In the genomic region with DNA sequence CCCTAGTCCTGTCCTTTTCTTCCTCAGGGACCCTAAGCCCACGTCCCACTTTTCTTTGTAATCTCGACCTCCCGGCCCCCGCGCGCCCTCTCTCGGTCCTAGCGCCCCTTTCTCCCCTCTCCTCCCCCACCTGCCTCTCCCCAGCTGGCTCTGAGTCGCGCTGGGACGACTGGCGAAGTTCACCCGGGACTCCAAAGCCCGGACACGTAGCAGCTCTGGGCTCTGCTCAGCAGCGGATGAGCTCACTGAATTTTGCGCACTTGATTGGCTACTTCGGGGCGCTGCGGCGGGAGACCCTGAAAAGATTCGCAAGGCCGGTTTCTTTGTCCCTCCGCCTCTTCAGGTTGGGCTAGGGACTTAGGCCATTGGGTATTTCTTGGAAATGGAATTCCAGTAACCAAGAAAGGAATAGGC, we compare ENCODE assay signal across 8 cellular contexts. TPM values are rescaled to one million over a fixed set of nuclear protein-coding genes. Genes with fewer than 3 reads are reported as not detected.
DNase-seq lines count a peak whose midpoint lies in the region; ATAC-seq and TF ChIP-seq lines count a peak whose summit lies in the region.

No MANE protein-coding gene starts in this region.

- H2AFZ ChIP-seq in trophoblast cell (ENCODE audit: insufficient read depth, low read length, poor library complexity): peak overlapping the region; percentile 53

- H3K9me3 ChIP-seq in heart left ventricle: no peaks in the 10 kb centered on the region
- no peaks in the 10 kb centered on the region for H3K9me3 ChIP-seq in trophoblast cell (ENCODE audit: insufficient read depth, low read depth, low read length)

- H3K27me3 ChIP-seq in heart left ventricle (peaks cover 0 to 56% (median 11%) of the 10 kb centered on the region in 9 donors), trophoblast cell (ENCODE audit: insufficient read depth, low read length) (no peaks in the 10 kb centered on the region)

- no peak overlapping the region for H3K27ac Mint-ChIP-seq in T-helper 1 cell treated with Interleukin-12 subunit alpha and Interleukin-12 subunit beta and Interleukin-4 antibody, amounts not matched to agents 30 μg/mL and 1 μg/mL, for 36 hours

- no peak overlapping the region for H2AK5ac ChIP-seq in trophoblast cell (ENCODE audit: low read length)

- peak overlapping the region in 10 of 12 donors; percentile 9 to 45 (median 35) for H3K4me3 ChIP-seq in heart left ventricle
- no peak overlapping the region for H3K4me3 ChIP-seq in trophoblast cell (ENCODE audit: low read depth, low read length)

- H2BK120ac ChIP-seq in trophoblast cell (ENCODE audit: insufficient read depth, low read length, poor library complexity): no peak overlapping the region

- H2BK12ac ChIP-seq in trophoblast cell (ENCODE audit: low read length): no peak overlapping the region

- CTCF ChIA-PET in HEK293T (lab: Yijun Ruan, JAX): no interaction called here

- WGBS in heart left ventricle, 4 donors: 1% methylated on average over 24 of the region's 24 CpGs
- no CpG with 5 or more reads among the region's 24 CpGs for WGBS in trophoblast cell (ENCODE audit: extremely low coverage, insufficient coverage, insufficient read length)

- no peak overlapping the region for H4K91ac ChIP-seq in trophoblast cell (ENCODE audit: low read depth, low read length)

- peak overlapping the region; percentile 78 for H3K4me2 ChIP-seq in trophoblast cell (ENCODE audit: low read length)

- POLR2A ChIA-PET in HEK293T (lab: Yijun Ruan, JAX): no interaction called here

- intact Hi-C loops in heart left ventricle (cut with DNase I): no loop called here

- H3K36me3 ChIP-seq in heart left ventricle: no peaks in the 10 kb centered on the region
- no peaks in the 10 kb centered on the region for H3K36me3 ChIP-seq in trophoblast cell (ENCODE audit: control insufficient read depth in 1 of 2, insufficient read depth in 2 of 2, low read length in 2 of 2)

- no peak overlapping the region for H3K14ac ChIP-seq in trophoblast cell (ENCODE audit: low read length)

- no peak for TF ChIP-seq CTCF in heart left ventricle (IDR thresholded peaks at IDR 0.05)

- H3K4me1 ChIP-seq in heart left ventricle (peaks cover 0 to 13% (median 5%) of the 10 kb centered on the region in 12 donors), trophoblast cell (ENCODE audit: control insufficient read depth in 1 of 2, insufficient read depth in 2 of 2, low read length in 2 of 2) (peaks cover 3% of the 10 kb centered on the region in 2 experiments)

- H4K8ac ChIP-seq in trophoblast cell (ENCODE audit: low read depth, low read length): no peak overlapping the region

- peak; percentile 87 for ATAC-seq in HG03095 (IDR thresholded peaks at IDR 0.05; ENCODE audit: unreplicated experiment)
- peak; percentile 51 to 96 (median 92) for ATAC-seq in heart left ventricle

- DNase-seq in stimulated activated CD4-positive, alpha-beta T cell treated with anti-CD3 and anti-CD28 coated beads, Interleukin-12 subunit alpha, Interleukin-12 subunit beta, amount 100 ng/mL, for 4 hours: peak; percentile 6
- no peak for DNase-seq in stimulated activated CD4-positive, alpha-beta T cell treated with anti-CD3 and anti-CD28 coated beads, Interleukin-4, amount 100 ng/mL, for 1 hour
- DNase-seq in heart left ventricle: peak; percentile 57 to 79 (median 62)
- no peak for DNase-seq in trophoblast cell
- no peak for DNase-seq in HEK293T (ENCODE audit: extremely low spot score)
- no peak for DNase-seq in T1000 (lab: John Stamatoyannopoulos, UW)

- H3K79me2 ChIP-seq in trophoblast cell (ENCODE audit: control insufficient read depth, insufficient read depth, low read length, poor library complexity): no peaks in the 10 kb centered on the region

- H3K9ac ChIP-seq in trophoblast cell (ENCODE audit: low read length): no peak overlapping the region

- H3K4me3 Mint-ChIP-seq in T-helper 1 cell treated with Interleukin-12 subunit alpha and Interleukin-12 subunit beta and Interleukin-4 antibody, amounts not matched to agents 30 μg/mL and 1 μg/mL, for 36 hours: peak overlapping the region; percentile 9

- H3K27me3 Mint-ChIP-seq in T-helper 1 cell treated with Interleukin-12 subunit alpha and Interleukin-12 subunit beta and Interleukin-4 antibody, amounts not matched to agents 30 μg/mL and 1 μg/mL, for 36 hours (ENCODE audit: low read depth): peaks cover 45% of the 10 kb centered on the region

- no peak overlapping the region for H2BK5ac ChIP-seq in trophoblast cell (ENCODE audit: low read depth, low read length, poor library complexity)

- no peak overlapping the region for H3K4ac ChIP-seq in trophoblast cell (ENCODE audit: low read depth, low read length)

- H3K27ac ChIP-seq in heart left ventricle: no peak overlapping the region
- no peak overlapping the region for H3K27ac ChIP-seq in trophoblast cell (ENCODE audit: low read depth, low read length)

- H3K23ac ChIP-seq in trophoblast cell (ENCODE audit: low read length): no peak overlapping the region

- peaks cover 2% of the 10 kb centered on the region for H3K4me1 Mint-ChIP-seq in T-helper 1 cell treated with Interleukin-12 subunit alpha and Interleukin-12 subunit beta and Interleukin-4 antibody, amounts not matched to agents 30 μg/mL and 1 μg/mL, for 36 hours (ENCODE audit: low read depth)

- H3K36me3 Mint-ChIP-seq in T-helper 1 cell treated with Interleukin-12 subunit alpha and Interleukin-12 subunit beta and Interleukin-4 antibody, amounts not matched to agents 30 μg/mL and 1 μg/mL, for 36 hours (ENCODE audit: low read depth): no peaks in the 10 kb centered on the region

- H3K18ac ChIP-seq in trophoblast cell (ENCODE audit: low read length): no peak overlapping the region

- H4K12ac ChIP-seq in trophoblast cell (ENCODE audit: low read depth, low read length): no peak overlapping the region

- H3K9me3 Mint-ChIP-seq in T-helper 1 cell treated with Interleukin-12 subunit alpha and Interleukin-12 subunit beta and Interleukin-4 antibody, amounts not matched to agents 30 μg/mL and 1 μg/mL, for 36 hours: no peaks in the 10 kb centered on the region

- H3K79me1 ChIP-seq in trophoblast cell (ENCODE audit: low read length): no peaks in the 10 kb centered on the region

- TF ChIP-seq POLR2A in heart left ventricle (IDR thresholded peaks at IDR 0.05): no peak

TF ChIP-seq in HEK293T, 16 proteins besides CTCF, POLR2A, EP300 and RAD21:
- TF ChIP-seq FOXM1 (IDR thresholded peaks at IDR 0.05; ENCODE audit: borderline replicate concordance): no peak
- no peak for TF ChIP-seq L3MBTL2 (conservative IDR thresholded peaks at IDR 0.05)
- no peak for TF ChIP-seq TARDBP (IDR thresholded peaks at IDR 0.05)
- TF ChIP-seq CTBP1 (IDR thresholded peaks at IDR 0.05; ENCODE audit: borderline replicate concordance): no peak
- no peak for TF ChIP-seq HDGF (IDR thresholded peaks at IDR 0.05; ENCODE audit: borderline replicate concordance)
- TF ChIP-seq, protein P1, sequence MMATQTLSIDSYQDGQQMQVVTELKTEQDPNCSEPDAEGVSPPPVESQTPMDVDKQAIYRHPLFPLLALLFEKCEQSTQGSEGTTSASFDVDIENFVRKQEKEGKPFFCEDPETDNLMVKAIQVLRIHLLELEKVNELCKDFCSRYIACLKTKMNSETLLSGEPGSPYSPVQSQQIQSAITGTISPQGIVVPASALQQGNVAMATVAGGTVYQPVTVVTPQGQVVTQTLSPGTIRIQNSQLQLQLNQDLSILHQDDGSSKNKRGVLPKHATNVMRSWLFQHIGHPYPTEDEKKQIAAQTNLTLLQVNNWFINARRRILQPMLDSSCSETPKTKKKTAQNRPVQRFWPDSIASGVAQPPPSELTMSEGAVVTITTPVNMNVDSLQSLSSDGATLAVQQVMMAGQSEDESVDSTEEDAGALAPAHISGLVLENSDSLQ (IDR thresholded peaks at IDR 0.05): no peak
- TF ChIP-seq SUZ12 (IDR thresholded peaks at IDR 0.05): no peak
TF ChIP-seq in HEK293T: peak in this region for 0.

RNA-seq across cellular contexts. Expression of gene ACKR1, which starts 16.3 kb away (rescaled TPM):
- total RNA-seq in heart left ventricle: 10 to 100 TPM in 7 of 9 donors, 1 to 10 TPM in 2; 7.5 to 56.0 (median 19.1) TPM
- polyA plus RNA-seq in heart left ventricle: 10 to 100 TPM; 12.1 to 20.3 TPM
- 0.03 TPM in 2 replicates for polyA plus RNA-seq in trophoblast cell (2013)

RNA-seq across cellular contexts. Expression of gene CADM3, which starts 17.0 kb away (rescaled TPM):
- 10 to 100 TPM in 1 of 9 donors, 1 to 10 TPM in 7, under 1 TPM in 1; 0.93 to 14.3 (median 2.6) TPM for total RNA-seq in heart left ventricle
- 1 to 10 TPM; 1.7 to 2.1 TPM for polyA plus RNA-seq in heart left ventricle
- polyA plus RNA-seq in trophoblast cell (2013): 0.53 and 0.56 TPM in 2 replicates

Comparison
In these comparisons a context has a peak if more than half of its experiments do, and no peak if none do; other contexts are left out.
1. DNase-seq: peak in stimulated activated CD4-positive, alpha-beta T cell treated with anti-CD3 and anti-CD28 coated beads, Interleukin-12 subunit alpha, Interleukin-12 subunit beta, amount 100 ng/mL, for 4 hours (single experiment) and heart left ventricle (5 of 5); none in stimulated activated CD4-positive, alpha-beta T cell treated with anti-CD3 and anti-CD28 coated beads, Interleukin-4, amount 100 ng/mL, for 1 hour (single experiment), trophoblast cell (0 of 2), HEK293T (single experiment) and T1000 (single experiment).